Comparison of ENCODE assay signal across 2 cellular contexts in the genomic region with DNA sequence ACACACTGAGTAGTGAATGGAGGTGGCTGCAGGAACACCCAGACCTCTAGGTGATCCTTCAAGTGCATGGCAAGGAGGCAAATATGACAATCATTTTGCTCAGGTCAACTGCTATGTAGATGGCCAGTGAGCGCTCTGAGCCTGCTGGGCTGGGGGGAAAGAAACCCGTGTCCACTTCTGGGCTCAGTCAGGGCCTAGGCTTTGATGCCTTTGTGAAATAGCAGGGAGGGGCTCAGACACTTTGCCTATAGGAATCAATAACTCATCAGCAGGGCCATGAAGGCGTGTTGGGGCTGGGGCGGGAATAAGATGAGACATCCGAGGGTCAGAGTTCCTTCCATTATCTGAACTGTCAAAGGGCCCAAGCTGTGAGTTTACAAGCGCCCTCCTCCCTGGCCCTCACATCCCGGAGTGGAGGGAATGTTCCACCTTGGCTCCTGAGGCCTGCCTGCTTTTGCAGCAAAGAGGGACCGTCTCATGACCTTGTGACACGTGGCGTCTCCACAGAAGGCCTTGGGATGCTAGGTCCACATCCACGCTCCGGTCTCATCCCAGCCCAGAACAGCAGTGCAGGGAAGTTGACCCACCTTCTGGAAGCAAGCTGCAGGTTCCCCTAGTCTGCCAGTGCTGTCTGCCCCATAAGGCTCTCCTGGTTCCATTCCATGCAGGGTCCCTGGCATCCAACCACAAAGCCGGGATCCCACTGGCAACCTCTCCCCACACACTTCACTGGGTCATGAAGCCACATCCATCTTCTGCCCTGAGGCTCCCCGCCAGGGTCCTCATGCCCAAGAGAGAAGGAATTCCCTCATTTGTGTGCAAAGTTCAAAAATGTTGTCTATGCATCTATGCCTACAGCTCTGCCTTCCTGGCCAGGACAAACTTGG.
TF ChIP-seq lines count a peak whose summit lies in the region.

No MANE protein-coding gene starts in this region.

TF ChIP-seq in H1, 55 proteins besides CTCF, POLR2A, EP300 and RAD21:
- TF ChIP-seq RNF2 (IDR thresholded peaks at IDR 0.05; ENCODE audit: borderline replicate concordance, low read depth, low read length, missing control alignments, poor library complexity, severe bottlenecking) (no peak), POU5F1 (IDR thresholded peaks at IDR 0.05; ENCODE audit: low read depth, low read length) (no peak), BACH1 (IDR thresholded peaks at IDR 0.05; ENCODE audit: low read length) (no peak), TAF1 (IDR thresholded peaks at IDR 0.05; ENCODE audit: low read depth, low read length) (no peak), TBP (IDR thresholded peaks at IDR 0.05; ENCODE audit: low read depth, low read length) (no peak), KDM1A (IDR thresholded peaks at IDR 0.05; ENCODE audit: borderline replicate concordance, low read length) (no peak), SAP30 (IDR thresholded peaks at IDR 0.05; ENCODE audit: insufficient read depth, insufficient replicate concordance, low read length) (no peak), CBX5 (IDR thresholded peaks at IDR 0.05; ENCODE audit: low read depth, low read length) (no peak), NANOG (IDR thresholded peaks at IDR 0.05; ENCODE audit: insufficient read depth, low read depth, low read length, poor library complexity, severe bottlenecking) (no peak), NRF1 (IDR thresholded peaks at IDR 0.05; ENCODE audit: low read depth, low read length) (no peak), KDM4A (IDR thresholded peaks at IDR 0.05; ENCODE audit: low read depth, low read length, severe bottlenecking) (no peak), JUND (IDR thresholded peaks at IDR 0.05; ENCODE audit: low read length) (no peak), TEAD4 (IDR thresholded peaks at IDR 0.05; ENCODE audit: low read depth, low read length) (no peak), TCF12 (IDR thresholded peaks at IDR 0.05; ENCODE audit: low read depth, low read length) (no peak), E2F6 (IDR thresholded peaks at IDR 0.05) (no peak), ZNF274 (IDR thresholded peaks at IDR 0.05; ENCODE audit: borderline replicate concordance, extremely low read depth, low read length) (no peak), ATF2 (IDR thresholded peaks at IDR 0.05; ENCODE audit: low read length) (no peak), ASH2L (IDR thresholded peaks at IDR 0.05; ENCODE audit: low read length) (no peak), SP4 (IDR thresholded peaks at IDR 0.05; ENCODE audit: low read length) (no peak), CHD1 (IDR thresholded peaks at IDR 0.05; ENCODE audit: low read depth, low read length) (no peak)

TF ChIP-seq in GM12891, 5 proteins besides CTCF, POLR2A, EP300 and RAD21:
- TF ChIP-seq POU2F2 (IDR thresholded peaks at IDR 0.05; ENCODE audit: low read depth, low read length): no peak
- TF ChIP-seq TAF1 (IDR thresholded peaks at IDR 0.05; ENCODE audit: low read depth, low read length): no peak
- no peak for TF ChIP-seq SPI1 (IDR thresholded peaks at IDR 0.05; ENCODE audit: low read depth, low read length)
- no peak for TF ChIP-seq POLR2AphosphoS5 (IDR thresholded peaks at IDR 0.05; ENCODE audit: low read depth, low read length)
- no peak for TF ChIP-seq PAX5 (IDR thresholded peaks at IDR 0.05; ENCODE audit: insufficient read depth, low read length, severe bottlenecking)
